Comparison of ENCODE assay signal across 8 cellular contexts in the genomic region with DNA sequence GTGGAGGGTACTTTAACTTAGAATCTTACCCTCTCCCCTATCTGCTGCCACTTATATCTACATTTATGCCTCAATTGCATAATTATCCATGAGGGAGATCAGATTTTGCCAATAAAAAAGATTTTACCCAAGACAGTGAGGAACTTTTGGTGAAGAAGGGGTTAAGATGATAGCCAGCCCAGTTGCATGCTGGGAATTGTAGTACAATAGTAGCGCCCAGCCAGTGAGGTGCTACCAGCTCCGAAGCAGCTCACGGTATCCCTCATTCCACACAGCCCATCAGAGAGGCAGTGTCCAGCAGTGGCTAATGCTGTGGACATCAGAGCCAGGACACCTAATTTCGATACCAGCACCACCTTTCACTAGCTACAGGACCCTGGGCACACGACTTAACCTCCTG. TPM values are rescaled to one million over a fixed set of nuclear protein-coding genes. Genes with fewer than 3 reads are reported as not detected.
DNase-seq lines count a peak whose midpoint lies in the region; ATAC-seq and TF ChIP-seq lines count a peak whose summit lies in the region.

No MANE protein-coding gene starts in this region.

- H3K36me3 ChIP-seq in Caco-2 (ENCODE audit: control insufficient read depth, insufficient read depth, low read length) = no peaks in the 10 kb centered on the region
- H3K36me3 ChIP-seq in Karpas-422 (ENCODE audit: insufficient read depth, low read length) = no peaks in the 10 kb centered on the region
- H3K36me3 ChIP-seq in muscle layer of colon (ENCODE audit: insufficient read depth, low read length) = no peaks in the 10 kb centered on the region

- no peaks in the 10 kb centered on the region for H3K9me3 Mint-ChIP-seq in Caco-2 (ENCODE audit: unreplicated experiment)
- H3K9me3 Mint-ChIP-seq in stimulated activated effector memory CD8-positive, alpha-beta T cell treated with anti-CD3 and anti-CD28 coated beads, Interleukin-12 subunit alpha, Interleukin-12 subunit beta, amount 100 ng/mL, for 72 hours = no peaks in the 10 kb centered on the region

- H3K4me1 ChIP-seq in Caco-2 = peaks cover 20% of the 10 kb centered on the region
- H3K4me1 ChIP-seq in Karpas-422 (ENCODE audit: low read length) = no peaks in the 10 kb centered on the region
- peaks cover 65% of the 10 kb centered on the region for H3K4me1 ChIP-seq in muscle layer of colon (ENCODE audit: insufficient read depth, low read length)

- peak; percentile 55 to 56 for DNase-seq in Caco-2
- DNase-seq in Karpas-422 = peak; percentile 40
- DNase-seq in coronary artery (ENCODE audit: low spot score) = no peak
- DNase-seq in stimulated activated effector memory CD8-positive, alpha-beta T cell treated with anti-CD3 and anti-CD28 coated beads, Interleukin-12 subunit alpha, Interleukin-12 subunit beta, amount 100 ng/mL, for 72 hours (ENCODE audit: low spot score in 2 of 2) = no peak
- DNase-seq in middle frontal gyrus (ENCODE audit: extremely low spot score, low spot score) = no peak
- no peak for DNase-seq in DMS153 treated with DMSO at 0.1 percent for 48 hours (lab: John Stamatoyannopoulos, UW; ENCODE audit: unreplicated experiment)

- no peak overlapping the region for H3K9ac ChIP-seq in Karpas-422 (ENCODE audit: low read length)
- H3K9ac ChIP-seq in muscle layer of colon (ENCODE audit: low read length) = no peak overlapping the region

- H3K9me2 ChIP-seq in Karpas-422 (replicated peaks; ENCODE audit: insufficient read depth, low read length) = no peaks in the 10 kb centered on the region

- intact Hi-C loops in Caco-2 (cut with micrococcal nuclease; ENCODE audit: unreplicated experiment) = no loop called here

- H3K4me3 Mint-ChIP-seq in Caco-2 (ENCODE audit: unreplicated experiment) = peak overlapping the region; percentile 20
- no peak overlapping the region for H3K4me3 Mint-ChIP-seq in stimulated activated effector memory CD8-positive, alpha-beta T cell treated with anti-CD3 and anti-CD28 coated beads, Interleukin-12 subunit alpha, Interleukin-12 subunit beta, amount 100 ng/mL, for 72 hours

- no peak overlapping the region for H2AFZ ChIP-seq in Karpas-422 (ENCODE audit: low read length)

- no peaks in the 10 kb centered on the region for H3K36me3 Mint-ChIP-seq in Caco-2 (ENCODE audit: insufficient read depth, unreplicated experiment)
- no peaks in the 10 kb centered on the region for H3K36me3 Mint-ChIP-seq in stimulated activated effector memory CD8-positive, alpha-beta T cell treated with anti-CD3 and anti-CD28 coated beads, Interleukin-12 subunit alpha, Interleukin-12 subunit beta, amount 100 ng/mL, for 72 hours

- H3K4me3 ChIP-seq in Caco-2 (ENCODE audit: low read depth, low read length) (peak overlapping the region; percentile 12; the same call in 1 of the 2 replicates), Karpas-422 (ENCODE audit: low read length) (no peak overlapping the region), coronary artery (peak overlapping the region; percentile 52), muscle layer of colon (ENCODE audit: low read depth in 1 of 2, low read length in 2 of 2) (peak overlapping the region; percentile 10)

- H3K4me1 Mint-ChIP-seq in Caco-2 (ENCODE audit: low read depth, unreplicated experiment) = peaks cover 24% of the 10 kb centered on the region
- no peaks in the 10 kb centered on the region for H3K4me1 Mint-ChIP-seq in stimulated activated effector memory CD8-positive, alpha-beta T cell treated with anti-CD3 and anti-CD28 coated beads, Interleukin-12 subunit alpha, Interleukin-12 subunit beta, amount 100 ng/mL, for 72 hours

- H3K79me2 ChIP-seq in Karpas-422 (ENCODE audit: low read length) = no peaks in the 10 kb centered on the region

- H3K27me3 Mint-ChIP-seq in Caco-2 (ENCODE audit: insufficient read depth, unreplicated experiment) = no peaks in the 10 kb centered on the region

- CTCF ChIA-PET in Caco-2 (lab: Charles Lee) = interaction anchor here (0.5 to 2.6 kb wide), 2 partner anchors 64 to 172 kb away, joined by 3 to 21 read pairs; no protein-coding TSS in a partner anchor

- H3K27ac Mint-ChIP-seq in Caco-2 (ENCODE audit: unreplicated experiment) = no peak overlapping the region
- H3K27ac Mint-ChIP-seq in stimulated activated effector memory CD8-positive, alpha-beta T cell treated with anti-CD3 and anti-CD28 coated beads, Interleukin-12 subunit alpha, Interleukin-12 subunit beta, amount 100 ng/mL, for 72 hours = no peak overlapping the region

- TF ChIP-seq CTCF in Caco-2 (IDR thresholded peaks at IDR 0.05; ENCODE audit: insufficient read depth in 1 of 2, low read depth in 1 of 2, low read length in 1 of 2, severe bottlenecking in 1 of 2, unreplicated experiment in 1 of 2) (no peak), coronary artery (IDR thresholded peaks at IDR 0.05) (no peak)

- H3K27me3 ChIP-seq in Caco-2 (replicated peaks; ENCODE audit: control insufficient read depth, insufficient read depth, low read length) = no peaks in the 10 kb centered on the region; the same call in 1 of the 2 replicates
- no peaks in the 10 kb centered on the region for H3K27me3 ChIP-seq in Karpas-422 (ENCODE audit: low read length)
- no peaks in the 10 kb centered on the region for H3K27me3 ChIP-seq in muscle layer of colon (ENCODE audit: control insufficient read depth in 1 of 2, insufficient read depth in 2 of 2, low read length in 2 of 2)

- BruUV-seq in Caco-2 (replicated peaks; lab: Mats Ljungman, UMichigan) = no TSS peak

- H4K20me1 ChIP-seq in Karpas-422 (ENCODE audit: insufficient read depth, low read depth, low read length) = no peaks in the 10 kb centered on the region

- peak overlapping the region; percentile 26 for H3K4me2 ChIP-seq in Karpas-422 (ENCODE audit: low read depth, low read length, poor library complexity, severe bottlenecking)

- POLR2A ChIA-PET in Caco-2 (lab: Charles Lee) = no interaction called here

- ATAC-seq in HG03108 (IDR thresholded peaks at IDR 0.05; ENCODE audit: unreplicated experiment) = no peak
- no peak for ATAC-seq in stimulated activated effector memory CD8-positive, alpha-beta T cell treated with anti-CD3 and anti-CD28 coated beads, Interleukin-12 subunit alpha, Interleukin-12 subunit beta, amount 100 ng/mL, for 72 hours

- H3K9me3 ChIP-seq in Caco-2 (no peaks in the 10 kb centered on the region), Karpas-422 (ENCODE audit: low read length) (no peaks in the 10 kb centered on the region), muscle layer of colon (ENCODE audit: low read length) (no peaks in the 10 kb centered on the region)

- no peak overlapping the region for H3K27ac ChIP-seq in Karpas-422 (ENCODE audit: low read length)
- H3K27ac ChIP-seq in coronary artery = peak overlapping the region in 1 of 2 donors; percentile 20
- peak overlapping the region; percentile 28 for H3K27ac ChIP-seq in muscle layer of colon (ENCODE audit: low read depth, low read length)

RNA-seq across cellular contexts. Expression of a gene that starts 5.9 kb away (rescaled TPM):
- 0.48 and 1.1 TPM in 2 replicates for total RNA-seq in Caco-2 (2022)
- not detected in 2 replicates for total RNA-seq in Karpas-422 (2014; rRNA removed; shearing (Covaris generic); ENCODE audit: low replicate concordance)

RNA-seq across cellular contexts. Expression of a gene that starts 49.4 kb away (rescaled TPM):
- total RNA-seq in Caco-2 (2022) = 12.5 and 15.1 TPM in 2 replicates
- total RNA-seq in Karpas-422 (2014; rRNA removed; shearing (Covaris generic); ENCODE audit: low replicate concordance) = 11.6 and 27.6 TPM in 2 replicates

Comparison
In these comparisons a context has a peak if more than half of its experiments do, and no peak if none do; other contexts are left out.
1. DNase-seq: peak in Caco-2 (2 of 2) and Karpas-422 (single experiment); none in coronary artery (single experiment), stimulated activated effector memory CD8-positive, alpha-beta T cell treated with anti-CD3 and anti-CD28 coated beads, Interleukin-12 subunit alpha, Interleukin-12 subunit beta, amount 100 ng/mL, for 72 hours (0 of 2), middle frontal gyrus (single experiment) and DMS153 treated with DMSO at 0.1 percent for 48 hours (single experiment).